ENCODE assay signal across 14 cellular contexts in the genomic region with DNA sequence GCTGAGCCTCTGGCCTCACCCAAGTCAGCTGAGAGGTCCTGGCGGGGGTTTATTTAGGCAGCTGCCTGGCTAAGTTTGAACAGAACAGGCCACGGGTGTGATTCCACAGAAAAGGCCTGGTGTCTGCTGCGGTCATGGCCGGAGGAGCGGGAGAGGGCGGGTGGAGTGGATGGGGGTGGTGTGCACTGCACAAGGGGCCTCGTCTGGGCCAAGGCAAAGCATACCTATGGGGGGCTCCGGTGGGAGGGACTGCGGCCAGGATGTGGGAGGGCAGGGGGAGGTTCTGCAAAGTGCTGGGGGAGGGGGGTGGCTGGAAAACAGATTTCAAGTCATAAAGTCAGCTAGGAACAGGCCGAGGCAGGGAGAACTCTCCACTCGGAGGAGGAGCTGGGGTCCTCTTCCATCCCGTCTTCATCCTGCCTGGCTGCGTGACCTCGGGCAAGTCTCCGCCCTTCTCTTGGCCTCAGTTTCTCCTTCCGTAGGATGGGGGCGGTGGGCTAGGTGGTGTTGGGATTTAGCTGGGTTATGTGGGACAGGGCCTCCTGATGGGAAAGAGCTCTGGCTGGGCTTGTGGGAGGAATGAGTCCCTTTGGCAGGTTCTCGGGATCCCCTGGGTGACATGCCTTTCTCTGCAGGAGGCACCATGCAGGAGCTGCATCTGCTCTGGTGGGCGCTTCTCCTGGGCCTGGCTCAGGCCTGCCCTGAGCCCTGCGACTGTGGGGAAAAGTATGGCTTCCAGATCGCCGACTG. TPM values are rescaled to one million over a fixed set of nuclear protein-coding genes. Genes with fewer than 3 reads are reported as not detected.
DNase-seq lines count a peak whose midpoint lies in the region; ATAC-seq and TF ChIP-seq lines count a peak whose summit lies in the region.
"Had no signal": no experiment of that assay in that cellular context is flagged by ENCODE, and none has a peak within 500 bp of the region (broad histone marks: within the 10 kb centered on the region; RNA-seq: fewer than 3 reads in every experiment).

No MANE protein-coding gene starts in this region.

- intact Hi-C loops in gastrocnemius medialis (cut with DNase I; ENCODE audit: low total_unique reads), result loop anchor here (5.0 kb wide), 1 partner anchor 37 kb away; no protein-coding TSS in a partner anchor
- intact Hi-C loops in CD8-positive, alpha-beta T cell (cut with DNase I, micrococcal nuclease), result no loop called here

- POLR2A ChIA-PET in BJ (lab: Charles Lee), result no interaction called here
- POLR2A ChIA-PET in CD8-positive, alpha-beta T cell (lab: Charles Lee), result no interaction called here

- H3K27me3 Mint-ChIP-seq in CD8-positive, alpha-beta T cell (ENCODE audit: low read depth), result peaks cover 5% of the 10 kb centered on the region

- TF ChIP-seq CTCF in BJ (IDR thresholded peaks at IDR 0.05; ENCODE audit: insufficient read depth, low read depth, low read length) (no peak), gastrocnemius medialis (IDR thresholded peaks at IDR 0.05 in 4 of 5, conservative IDR thresholded peaks at IDR 0.05 in 1 of 5) (no peak)
- no peak for TF ChIP-seq CTCF in CD8-positive, alpha-beta T cell (IDR thresholded peaks at IDR 0.05)

- H3K36me3 ChIP-seq in BJ (ENCODE audit: control insufficient read depth, insufficient read depth, low read length), result no peaks in the 10 kb centered on the region; the same call in 1 of the 2 replicates
- H3K36me3 ChIP-seq in gastrocnemius medialis, result no peaks in the 10 kb centered on the region
- H3K36me3 ChIP-seq in CD8-positive, alpha-beta T cell (ENCODE audit: insufficient read depth, low read length), result no peaks in the 10 kb centered on the region

- in situ Hi-C loops in gastrocnemius medialis (cut with MboI; ENCODE audit: low sequenced_read_pairs in 4 of 4), result no loop called here

- peak overlapping the region; percentile 27 to 78 (median 52) for H3K27ac ChIP-seq in gastrocnemius medialis
- no peak overlapping the region for H3K27ac ChIP-seq in CD8-positive, alpha-beta T cell (ENCODE audit: low read depth, low read length)

- no peaks in the 10 kb centered on the region for H3K4me1 Mint-ChIP-seq in CD8-positive, alpha-beta T cell (ENCODE audit: low read depth)
- H3K4me1 Mint-ChIP-seq: CD4-positive, alpha-beta memory T cell had no signal

- H3K4me3 Mint-ChIP-seq in CD8-positive, alpha-beta T cell, result no peak overlapping the region
- H3K4me3 Mint-ChIP-seq: CD4-positive, alpha-beta memory T cell had no signal

- no peaks in the 10 kb centered on the region for H3K36me3 Mint-ChIP-seq in CD8-positive, alpha-beta T cell
- H3K36me3 Mint-ChIP-seq: CD4-positive, alpha-beta memory T cell had no signal

- H3K27ac Mint-ChIP-seq in CD8-positive, alpha-beta T cell, result no peak overlapping the region
- H3K27ac Mint-ChIP-seq: activated T-helper 2 cell treated with anti-CD3 and anti-CD28 coated beads, Interferon-gamma antibody, Interleukin-2, Interleukin-4, amounts not matched to agents 10 μg/mL and 5 μg/mL and 100 μg/mL, durations not matched to agents 14 hours and 24 hours and 36 hours; CD4-positive, alpha-beta memory T cell had no signal

- CTCF ChIA-PET in BJ (lab: Yijun Ruan, JAX), result interaction anchor here (0.6 to 2.1 kb wide), 7 partner anchors 40 to 148 kb away, joined by 3 to 5 read pairs (median 4); no protein-coding TSS in a partner anchor
- CTCF ChIA-PET in CD8-positive, alpha-beta T cell (lab: Charles Lee), result no interaction called here

- DNase-seq in BJ (ENCODE audit: low read depth) (no peak), brain pericyte (ENCODE audit: low read depth, low spot score) (peak; percentile 87), islet precursor cell (peak; percentile 52), gastrocnemius medialis (no peak), NCI-H2081 treated with DMSO at 0.1 percent for 48 hours (lab: John Stamatoyannopoulos, UW) (no peak), nucleus accumbens (lab: John Stamatoyannopoulos, UW) (no peak), foreskin melanocyte (no peak)
- DNase-seq in CD8-positive, alpha-beta T cell, result no peak
- DNase-seq: CD4-positive, alpha-beta memory T cell; effector CD8-positive, alpha-beta T cell; NCI-H187; OCI-M1; retina had no signal

- H3K4me3 ChIP-seq in BJ (ENCODE audit: low read depth, low read length) (peak overlapping the region; percentile 39), gastrocnemius medialis (peak overlapping the region in 3 of 4 donors; percentile 28 to 33 (median 31))
- no peak overlapping the region for H3K4me3 ChIP-seq in CD8-positive, alpha-beta T cell (ENCODE audit: low read depth, low read length)

- no peaks in the 10 kb centered on the region for H3K9me3 Mint-ChIP-seq in CD8-positive, alpha-beta T cell
- H3K9me3 Mint-ChIP-seq: activated T-helper 2 cell treated with anti-CD3 and anti-CD28 coated beads, Interferon-gamma antibody, Interleukin-2, Interleukin-4, amounts not matched to agents 10 μg/mL and 5 μg/mL and 100 μg/mL, durations not matched to agents 14 hours and 24 hours and 36 hours had no signal

- no peak for TF ChIP-seq POLR2A in gastrocnemius medialis (IDR thresholded peaks at IDR 0.05)

- peaks cover 6 to 15% of the 10 kb centered on the region in 2 donors for H3K4me1 ChIP-seq in gastrocnemius medialis
- H3K4me1 ChIP-seq in CD8-positive, alpha-beta T cell (ENCODE audit: insufficient read depth, low read length), result no peaks in the 10 kb centered on the region

- H3K27me3 ChIP-seq in BJ (ENCODE audit: control insufficient read depth, insufficient read depth, low read length) (no peaks in the 10 kb centered on the region), gastrocnemius medialis (no peaks in the 10 kb centered on the region)
- H3K27me3 ChIP-seq in CD8-positive, alpha-beta T cell (ENCODE audit: insufficient read depth, low read length), result no peaks in the 10 kb centered on the region

- H3K9me3 ChIP-seq in gastrocnemius medialis, result no peaks in the 10 kb centered on the region
- no peaks in the 10 kb centered on the region for H3K9me3 ChIP-seq in CD8-positive, alpha-beta T cell (ENCODE audit: low read length)

- peak; percentile 18 to 35 for ATAC-seq in gastrocnemius medialis
- ATAC-seq in CD8-positive, alpha-beta T cell, result no peak

RNA-seq across cellular contexts. Expression of gene ISLR, which starts 0.9 kb away (rescaled TPM):
- polyA plus RNA-seq in BJ (2011; rRNA removed), result 33.7 and 64.0 TPM in 2 replicates
- polyA minus RNA-seq in BJ (2011; rRNA and poly(A)+ RNA removed), result 17.2 and 20.8 TPM in 2 replicates
- 10 to 100 TPM in 3 of 4 donors, 1 to 10 TPM in 1; 5.9 to 29.4 (median 25.9) TPM for total RNA-seq in gastrocnemius medialis
- not detected for total RNA-seq in CD8-positive, alpha-beta T cell
- total RNA-seq: activated T-helper 2 cell treated with anti-CD3 and anti-CD28 coated beads, Interferon-gamma antibody, Interleukin-2, Interleukin-4, amounts not matched to agents 10 μg/mL and 5 μg/mL and 100 μg/mL, durations not matched to agents 14 hours and 24 hours and 36 hours; CD4-positive, alpha-beta memory T cell had no signal
- polyA plus RNA-seq: CD4-positive, alpha-beta memory T cell had no signal

RNA-seq across cellular contexts. Expression of gene STRA6, which starts 28.2 kb away (rescaled TPM):
- polyA plus RNA-seq in BJ (2011; rRNA removed), result 8.9 and 10.9 TPM in 2 replicates
- 7.6 and 10.2 TPM in 2 replicates for polyA minus RNA-seq in BJ (2011; rRNA and poly(A)+ RNA removed)
- total RNA-seq in gastrocnemius medialis, result not detected
- total RNA-seq in CD8-positive, alpha-beta T cell, result not detected
- total RNA-seq: activated T-helper 2 cell treated with anti-CD3 and anti-CD28 coated beads, Interferon-gamma antibody, Interleukin-2, Interleukin-4, amounts not matched to agents 10 μg/mL and 5 μg/mL and 100 μg/mL, durations not matched to agents 14 hours and 24 hours and 36 hours; CD4-positive, alpha-beta memory T cell had no signal
- polyA plus RNA-seq: CD4-positive, alpha-beta memory T cell had no signal

RNA-seq across cellular contexts. Expression of gene ISLR2, which starts 44.0 kb away (rescaled TPM):
- 0.02 TPM in 2 replicates for polyA plus RNA-seq in BJ (2011; rRNA removed)
- 0.05 TPM in 1 of 2 replicates, not detected in the other for polyA minus RNA-seq in BJ (2011; rRNA and poly(A)+ RNA removed)
- 1 to 10 TPM in 3 of 4 donors, under 1 TPM in 1; 0.62 to 3.9 (median 2.0) TPM for total RNA-seq in gastrocnemius medialis
- not detected for total RNA-seq in CD8-positive, alpha-beta T cell
- total RNA-seq: activated T-helper 2 cell treated with anti-CD3 and anti-CD28 coated beads, Interferon-gamma antibody, Interleukin-2, Interleukin-4, amounts not matched to agents 10 μg/mL and 5 μg/mL and 100 μg/mL, durations not matched to agents 14 hours and 24 hours and 36 hours; CD4-positive, alpha-beta memory T cell had no signal
- polyA plus RNA-seq: CD4-positive, alpha-beta memory T cell had no signal

Comparison
In these comparisons a context has a peak if more than half of its experiments do, and no peak if none do; other contexts are left out.
1. DNase-seq: peak in brain pericyte (single experiment) and islet precursor cell (single experiment); none in BJ (single experiment), gastrocnemius medialis (0 of 2), NCI-H2081 treated with DMSO at 0.1 percent for 48 hours (single experiment), nucleus accumbens (0 of 56), CD8-positive, alpha-beta T cell (0 of 7) and foreskin melanocyte (single experiment).
2. RNA of gene ISLR, which starts 0.9 kb away (total RNA-seq): 5.9 to 29.4 TPM in gastrocnemius medialis; not detected in CD8-positive, alpha-beta T cell; every median in the first group is over 4 times any median in the second.